In genomic region chr18:22069916-22070315, GRCh38 we compare ENCODE assay signal across 28 cellular contexts.
"Had no signal": no experiment of that assay in that cellular context is flagged by ENCODE, and none has a peak within 500 bp of the region (broad histone marks: within the 10 kb centered on the region; RNA-seq: fewer than 3 reads in every experiment).

No MANE protein-coding gene starts in this region.

- H3K27ac ChIP-seq: brain microvascular endothelial cell, VCaP had no signal

- H3K36me3 ChIP-seq: brain microvascular endothelial cell had no signal

- DNase-seq: activated B cell treated with CpG ODN at 0.5 μM for 24 hours; activated CD4-positive, alpha-beta memory T cell treated with anti-CD3 and anti-CD28 coated beads for 36 hours; activated CD4-positive, alpha-beta T cell treated with anti-CD3 and anti-CD28 coated beads for 4 hours; activated CD4-positive, alpha-beta T cell treated with anti-CD3 and anti-CD28 coated beads, Interleukin-2, amount 50 U/mL, for 1 hour; activated CD4-positive, CD25-positive, alpha-beta regulatory T cell treated with anti-CD3 and anti-CD28 coated beads, Interleukin-2, amount 50 U/mL, for 72 hours; activated CD8-positive, alpha-beta memory T cell treated with anti-CD3 and anti-CD28 coated beads, Interleukin-2, amount 50 U/mL, for 4 hours; activated naive CD4-positive, alpha-beta T cell treated with anti-CD3 and anti-CD28 coated beads, Interleukin-2, amount 10 ng/mL, durations not matched to agents 7 days and 5 days; activated naive CD8-positive, alpha-beta T cell treated with anti-CD3 and anti-CD28 coated beads, Interleukin-2, amount 50 U/mL, for 24 hours; activated T-cell treated with anti-CD3 and anti-CD28 coated beads for 4 hours; activated T-cell treated with anti-CD3 and anti-CD28 coated beads, Interleukin-2, amount 50 U/mL, for 4 hours; anterior cingulate cortex; brain microvascular endothelial cell; central memory CD4-positive, alpha-beta T cell; NCI-H1436 treated with DMSO at 0.1 percent for 48 hours; NCI-H1694 treated with DMSO at 0.1 percent for 48 hours; NCI-H2081; NCI-H2171 treated with DMSO at 0.1 percent for 48 hours; NCI-H2227 treated with DMSO at 0.1 percent for 48 hours; NCI-H446; NCI-H510A treated with DMSO at 0.1 percent for 48 hours; NCI-H526 treated with DMSO at 0.1 percent for 48 hours; NCI-H774; SIG-M5; T-cell; T-helper 17 cell had no signal

- ATAC-seq: activated naive CD8-positive, alpha-beta T cell treated with anti-CD3 and anti-CD28 coated beads, Interleukin-2, amount 50 U/mL, for 24 hours; activated T-cell treated with anti-CD3 and anti-CD28 coated beads, Interleukin-2, amount 50 U/mL, for 4 hours; Panc1; SK-N-SH treated with all-trans-retinoic acid at 6 μM for 48 hours; T-cell; T-helper 17 cell had no signal

- H3K27me3 ChIP-seq: brain microvascular endothelial cell had no signal
